In genomic region chr5:179700401-179700918, GRCh38 we compare ENCODE assay signal across 8 cellular contexts. TPM values are rescaled to one million over a fixed set of nuclear protein-coding genes. Genes with fewer than 3 reads are reported as not detected.
DNase-seq lines count a peak whose midpoint lies in the region; ATAC-seq, FAIRE-seq and TF ChIP-seq lines count a peak whose summit lies in the region.

No MANE protein-coding gene starts in this region.

- H3K4me3 ChIP-seq in SK-N-MC (peak overlapping the region; percentile 97), fibroblast of the aortic adventitia (ENCODE audit: low read depth, low read length) (peak overlapping the region; percentile 97), skeletal muscle tissue (ENCODE audit: low read length in 3 of 3) (peak overlapping the region; percentile 14 to 93 (median 71))

- no peak for FAIRE-seq in HTR-8/SVneo (lab: Jason Lieb, UNC)

- peaks cover 44% of the 10 kb centered on the region for H3K36me3 ChIP-seq in SK-N-MC (ENCODE audit: insufficient read depth, low read length)
- H3K36me3 ChIP-seq in skeletal muscle tissue (ENCODE audit: control insufficient read depth in 3 of 3, insufficient read depth in 3 of 3, low read length in 3 of 3) = no peaks in the 10 kb centered on the region

- peak overlapping the region; percentile 98 for H3K9ac ChIP-seq in SK-N-MC (ENCODE audit: insufficient read length)
- H3K9ac ChIP-seq in skeletal muscle tissue (ENCODE audit: low read depth in 1 of 3, low read length in 3 of 3) = peak overlapping the region in 2 of 3 donors; percentile 92 to 98

- no peaks in the 10 kb centered on the region for H3K9me3 ChIP-seq in SK-N-MC (ENCODE audit: low read depth, low read length)
- no peaks in the 10 kb centered on the region for H3K9me3 ChIP-seq in skeletal muscle tissue (ENCODE audit: control insufficient read depth in 3 of 3, low read length in 3 of 3)

- TF ChIP-seq CTCF in fibroblast of the aortic adventitia (IDR thresholded peaks at IDR 0.05; ENCODE audit: insufficient read depth, low read length) = no peak

- H3K27me3 ChIP-seq in skeletal muscle tissue (ENCODE audit: control insufficient read depth in 3 of 3, insufficient read depth in 3 of 3, low read length in 3 of 3) = no peaks in the 10 kb centered on the region

- DNase-seq in SIG-M5 treated with dmso at 0.1 percent for 504 hours (lab: John Stamatoyannopoulos, UW; ENCODE audit: unreplicated experiment) = peak; percentile 73
- DNase-seq in SIG-M5 (lab: John Stamatoyannopoulos, UW) = no peak
- DNase-seq in SK-N-MC (ENCODE audit: low read depth, low spot score) = no peak
- DNase-seq in fibroblast of the aortic adventitia (ENCODE audit: low read depth) = peak; percentile 14
- no peak for DNase-seq in HTR-8/SVneo (ENCODE audit: insufficient read length, low spot score)

- peaks cover 13 to 32% (median 21%) of the 10 kb centered on the region in 3 donors for H3K4me1 ChIP-seq in skeletal muscle tissue (ENCODE audit: control insufficient read depth in 3 of 3, insufficient read depth in 3 of 3, low read length in 3 of 3)

- ATAC-seq in GM19452 (IDR thresholded peaks at IDR 0.05; ENCODE audit: unreplicated experiment) (no peak), HG02885 (IDR thresholded peaks at IDR 0.05; ENCODE audit: poor library complexity, unreplicated experiment) (no peak)

- peak overlapping the region; percentile 42; the same call in 1 of the 2 replicates for H3K27ac ChIP-seq in SK-N-MC
- no peak overlapping the region for H3K27ac ChIP-seq in skeletal muscle tissue (ENCODE audit: low read depth, low read length)

RNA-seq across cellular contexts. Expression of gene CANX, which starts 1.7 kb away (rescaled TPM):
- total RNA-seq in fibroblast of the aortic adventitia (ENCODE audit: low replicate concordance) (645 and 1,866 TPM in 2 replicates), skeletal muscle tissue (259 TPM)

RNA-seq across cellular contexts. Expression of gene CBY3, which starts 19.6 kb away (rescaled TPM):
- total RNA-seq in fibroblast of the aortic adventitia (ENCODE audit: low replicate concordance) (not detected in 2 replicates), skeletal muscle tissue (not detected)

RNA-seq across cellular contexts. Expression of gene MAML1, which starts 32.2 kb away (rescaled TPM):
- total RNA-seq in fibroblast of the aortic adventitia (ENCODE audit: low replicate concordance) (4.7 and 9.9 TPM in 2 replicates), skeletal muscle tissue (7.8 TPM)

Comparison
In these comparisons a context has a peak if more than half of its experiments do, and no peak if none do; other contexts are left out.
1. DNase-seq: peak in SIG-M5 treated with dmso at 0.1 percent for 504 hours (single experiment) and fibroblast of the aortic adventitia (single experiment); none in SIG-M5 (single experiment), SK-N-MC (single experiment) and HTR-8/SVneo (single experiment).
2. Peak in every context shown above with its lines, with median percentiles within 50 percentile points of each other: H3K4me3 ChIP-seq.